34 cellular contexts compared by ENCODE assay signal in genomic region chr13:27775943-27776342, GRCh38. TPM values are rescaled to one million over a fixed set of nuclear protein-coding genes. Genes with fewer than 3 reads are reported as not detected.
A peak's percentile ranks its signal among the peaks of the same experiment; 100 is the strongest.
DNase-seq lines count a peak whose midpoint lies in the region; ATAC-seq, FAIRE-seq and TF ChIP-seq lines count a peak whose summit lies in the region.
"Had no signal": no experiment of that assay in that cellular context is flagged by ENCODE, and none has a peak within 500 bp of the region (broad histone marks: within the 10 kb centered on the region; RNA-seq: fewer than 3 reads in every experiment).

No MANE protein-coding gene starts in this region.

- POLR2A ChIA-PET in PC-9 (lab: Charles Lee; ENCODE audit: unreplicated experiment) (no interaction called here), T-cell (lab: Charles Lee) (no interaction called here)

- H4K20me1 ChIP-seq in GM23338 (replicated peaks; ENCODE audit: insufficient read depth) (no peaks in the 10 kb centered on the region; the same call in 1 of the 2 replicates), PC-9 (ENCODE audit: insufficient read depth) (no peaks in the 10 kb centered on the region)

- no TSS peak for BruUV-seq in PC-9 (replicated peaks; lab: Mats Ljungman, UMichigan)

- intact Hi-C loops in PC-9 (cut with micrococcal nuclease; ENCODE audit: unreplicated experiment) (no loop called here), left colon (cut with DNase I, micrococcal nuclease) (no loop called here)
- intact Hi-C loops in activated T-helper 1 cell treated with anti-CD3 and anti-CD28 coated beads, Interleukin-12 subunit alpha, Interleukin-12 subunit beta, Interleukin-2, Interleukin-4 antibody, amounts not matched to agents 30 ng/mL and 10 ng/mL and 1 ng/mL, durations not matched to agents 14 hours and 24 hours and 36 hours (cut with micrococcal nuclease) = no loop called here

- CTCF ChIA-PET in PC-9 (lab: Charles Lee) = no interaction called here
- CTCF ChIA-PET in T-cell (lab: Charles Lee) = interaction anchor here in 1 of 2 donors (0.5 kb wide), 1 partner anchor 11 kb away, joined by 5 read pairs; no protein-coding TSS in a partner anchor

- no peak for TF ChIP-seq POLR2A in GM12891 (IDR thresholded peaks at IDR 0.05; ENCODE audit: low read depth, low read length)

- peaks cover 15% of the 10 kb centered on the region for H3K4me1 Mint-ChIP-seq in GM23338
- H3K4me1 Mint-ChIP-seq in activated T-helper 1 cell treated with anti-CD3 and anti-CD28 coated beads, Interleukin-12 subunit alpha, Interleukin-12 subunit beta, Interleukin-2, Interleukin-4 antibody, amounts not matched to agents 30 ng/mL and 10 ng/mL and 1 ng/mL, durations not matched to agents 14 hours and 24 hours and 36 hours (ENCODE audit: low read depth) = no peaks in the 10 kb centered on the region
- H3K4me1 Mint-ChIP-seq in T-cell = no peaks in the 10 kb centered on the region

- H3K27me3 Mint-ChIP-seq in GM23338 (ENCODE audit: insufficient read depth, low read depth, poor library complexity) (peaks cover 31% of the 10 kb centered on the region), T-cell (peaks cover 55 to 62% of the 10 kb centered on the region in 2 donors)
- H3K27me3 Mint-ChIP-seq in activated T-helper 1 cell treated with anti-CD3 and anti-CD28 coated beads, Interleukin-12 subunit alpha, Interleukin-12 subunit beta, Interleukin-2, Interleukin-4 antibody, amounts not matched to agents 30 ng/mL and 10 ng/mL and 1 ng/mL, durations not matched to agents 14 hours and 24 hours and 36 hours (ENCODE audit: insufficient read depth) = peaks cover 13% of the 10 kb centered on the region

- H2AFZ ChIP-seq in GM23338 (0 out of 2 replicates have a peak overlapping the region, but pooled peaks have one; percentile 3), PC-9 (no peak overlapping the region)

- no peaks in the 10 kb centered on the region for H3K36me3 ChIP-seq in GM23338 (ENCODE audit: insufficient read depth)
- no peaks in the 10 kb centered on the region for H3K36me3 ChIP-seq in PC-9 (ENCODE audit: low read depth)
- H3K36me3 ChIP-seq: breast epithelium, suprapubic skin, WERI-Rb-1 had no signal

- H3K36me3 Mint-ChIP-seq in GM23338 (ENCODE audit: low read depth) = no peaks in the 10 kb centered on the region
- no peaks in the 10 kb centered on the region for H3K36me3 Mint-ChIP-seq in activated T-helper 1 cell treated with anti-CD3 and anti-CD28 coated beads, Interleukin-12 subunit alpha, Interleukin-12 subunit beta, Interleukin-2, Interleukin-4 antibody, amounts not matched to agents 30 ng/mL and 10 ng/mL and 1 ng/mL, durations not matched to agents 14 hours and 24 hours and 36 hours (ENCODE audit: low read depth)
- H3K36me3 Mint-ChIP-seq in T-cell = no peaks in the 10 kb centered on the region

- H3K9me3 ChIP-seq in PC-9 (ENCODE audit: insufficient read depth, low read depth) = no peaks in the 10 kb centered on the region
- H3K9me3 ChIP-seq: breast epithelium, suprapubic skin had no signal

- no peaks in the 10 kb centered on the region for H3K79me2 ChIP-seq in GM23338 (replicated peaks; ENCODE audit: insufficient read depth)
- H3K79me2 ChIP-seq in PC-9 (ENCODE audit: low read depth) = no peaks in the 10 kb centered on the region

- H3K4me3 Mint-ChIP-seq in GM23338 (no peak overlapping the region), T-cell (no peak overlapping the region)
- H3K4me3 Mint-ChIP-seq in activated T-helper 1 cell treated with anti-CD3 and anti-CD28 coated beads, Interleukin-12 subunit alpha, Interleukin-12 subunit beta, Interleukin-2, Interleukin-4 antibody, amounts not matched to agents 30 ng/mL and 10 ng/mL and 1 ng/mL, durations not matched to agents 14 hours and 24 hours and 36 hours = no peak overlapping the region
- H3K4me3 Mint-ChIP-seq: activated T-cell treated with anti-CD3 and anti-CD28 coated beads, Interleukin-2, amount 50 U/mL, for 72 hours had no signal

- H3K27ac Mint-ChIP-seq in GM23338 = no peak overlapping the region
- H3K27ac Mint-ChIP-seq in activated T-helper 1 cell treated with anti-CD3 and anti-CD28 coated beads, Interleukin-12 subunit alpha, Interleukin-12 subunit beta, Interleukin-2, Interleukin-4 antibody, amounts not matched to agents 30 ng/mL and 10 ng/mL and 1 ng/mL, durations not matched to agents 14 hours and 24 hours and 36 hours = no peak overlapping the region
- no peak overlapping the region for H3K27ac Mint-ChIP-seq in T-cell
- H3K27ac Mint-ChIP-seq: activated T-cell treated with anti-CD3 and anti-CD28 coated beads, Interleukin-2, amount 50 U/mL, for 72 hours; progenitor cell of endocrine pancreas had no signal

- H3K27me3 ChIP-seq in GM23338 (ENCODE audit: insufficient read depth) = peaks cover 24% of the 10 kb centered on the region
- no peaks in the 10 kb centered on the region for H3K27me3 ChIP-seq in PC-9 (ENCODE audit: insufficient read depth, low read depth)

- FAIRE-seq in RCC 7860 (lab: Jason Lieb, UNC) = no peak
- FAIRE-seq in GM12891 (lab: Jason Lieb, UNC) = no peak

- no peak overlapping the region for H3K27ac ChIP-seq in GM23338 (ENCODE audit: low read depth)
- H3K27ac ChIP-seq in PC-9 = no peak overlapping the region
- H3K27ac ChIP-seq: breast epithelium, epithelial cell of prostate, KMS-11, suprapubic skin, WERI-Rb-1 had no signal

- TF ChIP-seq CTCF in GM23338 (conservative IDR thresholded peaks at IDR 0.05; ENCODE audit: low read depth in 2 of 2) = no peak
- TF ChIP-seq CTCF in PC-9 (conservative IDR thresholded peaks at IDR 0.05) = no peak

- H3K4me3 ChIP-seq in GM23338 (no peak overlapping the region), PC-9 (no peak overlapping the region)
- H3K4me3 ChIP-seq: breast epithelium, suprapubic skin had no signal

- ATAC-seq in GM23338 (peak; percentile 87), left colon (peak; percentile 40), T-cell (replicated peaks in 1 of 4) (no peak)
- ATAC-seq: activated T-cell treated with anti-CD3 and anti-CD28 coated beads, Interleukin-2, amount 50 U/mL, for 72 hours had no signal

- no peaks in the 10 kb centered on the region for H3F3A ChIP-seq in GM23338 (replicated peaks; ENCODE audit: low read depth)
- H3F3A ChIP-seq in PC-9 (ENCODE audit: insufficient read depth, low read depth) = peaks cover 8% of the 10 kb centered on the region; the same call in 1 of the 2 replicates

- no peaks in the 10 kb centered on the region for H3K9me2 ChIP-seq in GM23338 (ENCODE audit: insufficient read depth)
- H3K9me2 ChIP-seq in PC-9 (ENCODE audit: insufficient read depth) = no peaks in the 10 kb centered on the region

- peaks cover 4% of the 10 kb centered on the region; the same call in 1 of the 2 replicates for H3K4me1 ChIP-seq in GM23338 (ENCODE audit: insufficient read depth)
- H3K4me1 ChIP-seq in PC-9 (replicated peaks; ENCODE audit: insufficient read depth) = peaks cover 18% of the 10 kb centered on the region
- H3K4me1 ChIP-seq: breast epithelium, suprapubic skin had no signal

- no peaks in the 10 kb centered on the region for H3K9me3 Mint-ChIP-seq in GM23338
- H3K9me3 Mint-ChIP-seq in activated T-helper 1 cell treated with anti-CD3 and anti-CD28 coated beads, Interleukin-12 subunit alpha, Interleukin-12 subunit beta, Interleukin-2, Interleukin-4 antibody, amounts not matched to agents 30 ng/mL and 10 ng/mL and 1 ng/mL, durations not matched to agents 14 hours and 24 hours and 36 hours = no peaks in the 10 kb centered on the region
- no peaks in the 10 kb centered on the region for H3K9me3 Mint-ChIP-seq in T-cell
- H3K9me3 Mint-ChIP-seq: activated T-cell treated with anti-CD3 and anti-CD28 coated beads, Interleukin-2, amount 50 U/mL, for 72 hours had no signal

- DNase-seq in GM23338 (ENCODE audit: low spot score) (peak; percentile 52), M059J (ENCODE audit: low read depth) (peak; percentile 33), PC-9 (peak in 1 of 2 experiments; percentile 48), left colon (no peak), T-cell (no peak), RCC 7860 (ENCODE audit: low spot score) (no peak), GM12891 (ENCODE audit: insufficient read length, low spot score) (no peak)
- no peak for DNase-seq in activated T-helper 1 cell treated with anti-CD3 and anti-CD28 coated beads, Interleukin-12 subunit alpha, Interleukin-12 subunit beta, Interleukin-2, Interleukin-4 antibody, amounts not matched to agents 30 ng/mL and 10 ng/mL and 1 ng/mL, durations not matched to agents 14 hours and 24 hours and 36 hours (ENCODE audit: low spot score)
- DNase-seq: activated CD4-positive, alpha-beta T cell treated with anti-CD3 and anti-CD28 coated beads, Interleukin-2, amount 50 U/mL, for 1 hour; activated naive CD4-positive, alpha-beta T cell treated with anti-CD3 and anti-CD28 coated beads, Interleukin-2, amount 50 U/mL, for 16 hours; activated T-cell treated with anti-CD3 and anti-CD28 coated beads, Interleukin-2, amount 50 U/mL, for 72 hours; amygdala; DMS53; GF-D8; glutamatergic neuron; HCEC 1CT; NCI-H1694 treated with DMSO at 0.1 percent for 48 hours; NCI-H226; SHP77 treated with DMSO at 0.1 percent for 48 hours; stimulated activated CD4-positive, alpha-beta T cell treated with anti-CD3 and anti-CD28 coated beads, Interleukin-15, amount 100 ng/mL, for 24 hours; stimulated activated naive CD4-positive, alpha-beta T cell; T1000; WERI-Rb-1 had no signal

- no peak overlapping the region for H3K4me2 ChIP-seq in GM23338
- H3K4me2 ChIP-seq in PC-9 = peak overlapping the region; percentile 59
- H3K4me2 ChIP-seq: KMS-11 had no signal

TF ChIP-seq in GM23338, 12 proteins besides CTCF, POLR2A, EP300 and RAD21 (continues in another document):
- TF ChIP-seq EZH2phosphoT487 (IDR thresholded peaks at IDR 0.05; ENCODE audit: unreplicated experiment) = no peak
- TF ChIP-seq ZNF114 (CRISPR knock-in tag; IDR thresholded peaks at IDR 0.05) = no peak
- TF ChIP-seq EZH2 (IDR thresholded peaks at IDR 0.05; ENCODE audit: low read depth, unreplicated experiment) = no peak
- no peak for TF ChIP-seq NANOG (IDR thresholded peaks at IDR 0.05; ENCODE audit: borderline replicate concordance)
- TF ChIP-seq CREB1 (CRISPR knock-in tag; IDR thresholded peaks at IDR 0.05; ENCODE audit: low read depth) = no peak

TF ChIP-seq in GM12891, 5 proteins besides CTCF, POLR2A, EP300 and RAD21:
- no peak for TF ChIP-seq PAX5 (IDR thresholded peaks at IDR 0.05; ENCODE audit: insufficient read depth, low read length, severe bottlenecking)
TF ChIP-seq in GM12891: peak in this region for 0.

RNA-seq across cellular contexts. Expression of gene GSX1, which starts 16.3 kb away (rescaled TPM):
- total RNA-seq in GM23338 (2014; rRNA removed; shearing (Covaris generic)) = not detected in 2 replicates
- polyA plus RNA-seq in GM23338 (2016; fragmentation: Nextera tagmentation; extraction: Ambion mirVana) = not detected in 2 replicates
- total RNA-seq in M059J (2014; rRNA removed; shearing (Covaris generic)) = not detected in 2 replicates
- total RNA-seq in PC-9 (2021) (not detected in 2 replicates), left colon (not detected), T-cell (not detected)
- total RNA-seq in activated T-helper 1 cell treated with anti-CD3 and anti-CD28 coated beads, Interleukin-12 subunit alpha, Interleukin-12 subunit beta, Interleukin-2, Interleukin-4 antibody, amounts not matched to agents 30 ng/mL and 10 ng/mL and 1 ng/mL, durations not matched to agents 14 hours and 24 hours and 36 hours = not detected in 2 replicates
- not detected for polyA plus RNA-seq in GM12891 (2012; ENCODE audit: low read depth, missing spikeins)
- total RNA-seq: activated T-cell treated with anti-CD3 and anti-CD28 coated beads, Interleukin-2, amount 50 U/mL, for 72 hours; breast epithelium; kidney epithelial cell; lung microvascular endothelial cell; mucosa of gallbladder; progenitor cell of endocrine pancreas; suprapubic skin; ureter had no signal
- polyA plus RNA-seq: BJ, neural cell had no signal

Comparison
In these comparisons a context has a peak if more than half of its experiments do, and no peak if none do; other contexts are left out.
1. ATAC-seq: peak in GM23338 (single experiment) and left colon (single experiment); none in T-cell (0 of 4).
2. DNase-seq: peak in GM23338 (single experiment) and M059J (single experiment); none in left colon (0 of 2), activated T-helper 1 cell treated with anti-CD3 and anti-CD28 coated beads, Interleukin-12 subunit alpha, Interleukin-12 subunit beta, Interleukin-2, Interleukin-4 antibody, amounts not matched to agents 30 ng/mL and 10 ng/mL and 1 ng/mL, durations not matched to agents 14 hours and 24 hours and 36 hours (single experiment), T-cell (0 of 34), RCC 7860 (single experiment) and GM12891 (single experiment).